ENCODE assay signal across 12 cellular contexts in the genomic region with DNA sequence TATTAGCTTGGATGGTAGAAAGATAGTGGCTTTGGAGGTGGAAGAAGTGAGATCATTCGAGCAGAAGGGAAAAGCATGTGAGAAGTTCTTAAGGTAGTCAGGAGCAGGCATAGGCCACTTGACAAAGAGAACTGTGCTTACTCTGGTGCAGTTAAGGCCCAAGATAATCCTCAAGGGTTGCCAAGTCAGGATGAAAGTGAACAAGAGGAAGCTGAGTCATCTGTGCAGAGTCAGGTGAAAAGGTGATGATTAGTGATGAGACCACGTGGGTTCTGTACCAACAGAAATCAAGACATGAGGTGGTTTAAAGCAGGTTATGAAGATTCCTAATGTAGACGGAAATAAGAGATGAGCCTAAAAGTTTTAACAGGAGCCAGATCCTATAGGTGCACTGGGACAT.
DNase-seq lines count a peak whose midpoint lies in the region; ATAC-seq lines count a peak whose summit lies in the region.
"Had no signal": no experiment of that assay in that cellular context is flagged by ENCODE, and none has a peak within 500 bp of the region (broad histone marks: within the 10 kb centered on the region; RNA-seq: fewer than 3 reads in every experiment).

No MANE protein-coding gene starts in this region.

- H3K27me3 Mint-ChIP-seq in activated CD8-positive, alpha-beta memory T cell treated with anti-CD3 and anti-CD28 coated beads, Interleukin-2, amount 10 ng/mL, durations not matched to agents 7 days and 5 days = no peaks in the 10 kb centered on the region
- H3K27me3 Mint-ChIP-seq in natural killer cell treated with Interleukin-12 subunit alpha and Interleukin-12 subunit beta and Interleukin-15 and Interleukin-18, amount 100 ng/mL, for 72 hours = no peaks in the 10 kb centered on the region
- H3K27me3 Mint-ChIP-seq: naive B cell had no signal

- H3K36me3 Mint-ChIP-seq in activated CD8-positive, alpha-beta memory T cell treated with anti-CD3 and anti-CD28 coated beads, Interleukin-2, amount 10 ng/mL, durations not matched to agents 7 days and 5 days = no peaks in the 10 kb centered on the region
- H3K36me3 Mint-ChIP-seq in stimulated activated effector memory CD8-positive, alpha-beta T cell treated with anti-CD3 and anti-CD28 coated beads, Interleukin-12 subunit alpha, Interleukin-12 subunit beta, amount 100 ng/mL, for 72 hours = no peaks in the 10 kb centered on the region
- H3K36me3 Mint-ChIP-seq in natural killer cell treated with Interleukin-12 subunit alpha and Interleukin-12 subunit beta and Interleukin-15 and Interleukin-18, amount 100 ng/mL, for 72 hours = no peaks in the 10 kb centered on the region
- H3K36me3 Mint-ChIP-seq: naive B cell had no signal

- H3K9me3 Mint-ChIP-seq in activated CD8-positive, alpha-beta memory T cell treated with anti-CD3 and anti-CD28 coated beads, Interleukin-2, amount 10 ng/mL, durations not matched to agents 7 days and 5 days (ENCODE audit: low read depth) = no peaks in the 10 kb centered on the region
- H3K9me3 Mint-ChIP-seq in stimulated activated effector memory CD8-positive, alpha-beta T cell treated with anti-CD3 and anti-CD28 coated beads, Interleukin-12 subunit alpha, Interleukin-12 subunit beta, amount 100 ng/mL, for 72 hours = no peaks in the 10 kb centered on the region
- peaks cover 7% of the 10 kb centered on the region for H3K9me3 Mint-ChIP-seq in natural killer cell treated with Interleukin-12 subunit alpha and Interleukin-12 subunit beta and Interleukin-15 and Interleukin-18, amount 100 ng/mL, for 72 hours

- DNase-seq in activated CD8-positive, alpha-beta memory T cell treated with anti-CD3 and anti-CD28 coated beads, Interleukin-2, amount 10 ng/mL, durations not matched to agents 7 days and 5 days = peak; percentile 43
- no peak for DNase-seq in activated CD8-positive, alpha-beta memory T cell treated with anti-CD3 and anti-CD28 coated beads for 24 hours
- no peak for DNase-seq in stimulated activated effector memory CD8-positive, alpha-beta T cell treated with anti-CD3 and anti-CD28 coated beads, Interleukin-12 subunit alpha, Interleukin-12 subunit beta, amount 100 ng/mL, for 72 hours (ENCODE audit: low spot score in 2 of 2)
- no peak for DNase-seq in left ventricle myocardium superior
- DNase-seq in natural killer cell treated with Interleukin-12 subunit alpha and Interleukin-12 subunit beta and Interleukin-15 and Interleukin-18, amount 100 ng/mL, for 72 hours (ENCODE audit: low spot score) = no peak
- no peak for DNase-seq in posterior vena cava (ENCODE audit: low spot score)
- DNase-seq: activated CD4-positive, alpha-beta T cell treated with anti-CD3 and anti-CD28 coated beads, Interleukin-2, amount 50 U/mL, for 4 hours; Kasumi-1; naive B cell had no signal

- intact Hi-C loops in left ventricle myocardium superior (cut with micrococcal nuclease) = no loop called here
- intact Hi-C loops in posterior vena cava (cut with DNase I) = no loop called here

- CTCF ChIA-PET in activated CD8-positive, alpha-beta memory T cell treated with anti-CD3 and anti-CD28 coated beads, Interleukin-2, amount 10 ng/mL, durations not matched to agents 7 days and 5 days (lab: Charles Lee) = no interaction called here

- H3K4me1 Mint-ChIP-seq in activated CD8-positive, alpha-beta memory T cell treated with anti-CD3 and anti-CD28 coated beads, Interleukin-2, amount 10 ng/mL, durations not matched to agents 7 days and 5 days = peaks cover 10% of the 10 kb centered on the region
- H3K4me1 Mint-ChIP-seq in stimulated activated effector memory CD8-positive, alpha-beta T cell treated with anti-CD3 and anti-CD28 coated beads, Interleukin-12 subunit alpha, Interleukin-12 subunit beta, amount 100 ng/mL, for 72 hours = no peaks in the 10 kb centered on the region
- H3K4me1 Mint-ChIP-seq in natural killer cell treated with Interleukin-12 subunit alpha and Interleukin-12 subunit beta and Interleukin-15 and Interleukin-18, amount 100 ng/mL, for 72 hours (ENCODE audit: low read depth in 2 of 2) = peaks cover 0 to 4% of the 10 kb centered on the region in 2 donors
- H3K4me1 Mint-ChIP-seq: naive B cell had no signal

- H3K4me3 Mint-ChIP-seq in activated CD8-positive, alpha-beta memory T cell treated with anti-CD3 and anti-CD28 coated beads, Interleukin-2, amount 10 ng/mL, durations not matched to agents 7 days and 5 days = no peak overlapping the region
- no peak overlapping the region for H3K4me3 Mint-ChIP-seq in stimulated activated effector memory CD8-positive, alpha-beta T cell treated with anti-CD3 and anti-CD28 coated beads, Interleukin-12 subunit alpha, Interleukin-12 subunit beta, amount 100 ng/mL, for 72 hours
- H3K4me3 Mint-ChIP-seq in natural killer cell treated with Interleukin-12 subunit alpha and Interleukin-12 subunit beta and Interleukin-15 and Interleukin-18, amount 100 ng/mL, for 72 hours = no peak overlapping the region
- H3K4me3 Mint-ChIP-seq: naive B cell had no signal

- ATAC-seq in activated CD8-positive, alpha-beta memory T cell treated with anti-CD3 and anti-CD28 coated beads, Interleukin-2, amount 10 ng/mL, durations not matched to agents 7 days and 5 days = peak; percentile 57
- ATAC-seq in GM21737 (IDR thresholded peaks at IDR 0.05; ENCODE audit: unreplicated experiment) (peak; percentile 98), HG03378 (IDR thresholded peaks at IDR 0.05; ENCODE audit: unreplicated experiment) (peak; percentile 100), left ventricle myocardium superior (no peak)
- ATAC-seq in stimulated activated effector memory CD8-positive, alpha-beta T cell treated with anti-CD3 and anti-CD28 coated beads, Interleukin-12 subunit alpha, Interleukin-12 subunit beta, amount 100 ng/mL, for 72 hours = peak; percentile 76
- ATAC-seq in natural killer cell treated with Interleukin-12 subunit alpha and Interleukin-12 subunit beta and Interleukin-15 and Interleukin-18, amount 100 ng/mL, for 72 hours = no peak
- ATAC-seq: A549 had no signal

- no peak overlapping the region for H3K27ac Mint-ChIP-seq in activated CD8-positive, alpha-beta memory T cell treated with anti-CD3 and anti-CD28 coated beads, Interleukin-2, amount 10 ng/mL, durations not matched to agents 7 days and 5 days
- no peak overlapping the region for H3K27ac Mint-ChIP-seq in stimulated activated effector memory CD8-positive, alpha-beta T cell treated with anti-CD3 and anti-CD28 coated beads, Interleukin-12 subunit alpha, Interleukin-12 subunit beta, amount 100 ng/mL, for 72 hours
- no peak overlapping the region for H3K27ac Mint-ChIP-seq in natural killer cell treated with Interleukin-12 subunit alpha and Interleukin-12 subunit beta and Interleukin-15 and Interleukin-18, amount 100 ng/mL, for 72 hours
- H3K27ac Mint-ChIP-seq: naive B cell had no signal

Comparison
In these comparisons a context has a peak if more than half of its experiments do, and no peak if none do; other contexts are left out.
1. ATAC-seq: peak in activated CD8-positive, alpha-beta memory T cell treated with anti-CD3 and anti-CD28 coated beads, Interleukin-2, amount 10 ng/mL, durations not matched to agents 7 days and 5 days (single experiment), GM21737 (single experiment), HG03378 (single experiment) and stimulated activated effector memory CD8-positive, alpha-beta T cell treated with anti-CD3 and anti-CD28 coated beads, Interleukin-12 subunit alpha, Interleukin-12 subunit beta, amount 100 ng/mL, for 72 hours (single experiment); none in left ventricle myocardium superior (single experiment) and natural killer cell treated with Interleukin-12 subunit alpha and Interleukin-12 subunit beta and Interleukin-15 and Interleukin-18, amount 100 ng/mL, for 72 hours (0 of 2).